Comparison of ENCODE assay signal across 26 cellular contexts in the genomic region with DNA sequence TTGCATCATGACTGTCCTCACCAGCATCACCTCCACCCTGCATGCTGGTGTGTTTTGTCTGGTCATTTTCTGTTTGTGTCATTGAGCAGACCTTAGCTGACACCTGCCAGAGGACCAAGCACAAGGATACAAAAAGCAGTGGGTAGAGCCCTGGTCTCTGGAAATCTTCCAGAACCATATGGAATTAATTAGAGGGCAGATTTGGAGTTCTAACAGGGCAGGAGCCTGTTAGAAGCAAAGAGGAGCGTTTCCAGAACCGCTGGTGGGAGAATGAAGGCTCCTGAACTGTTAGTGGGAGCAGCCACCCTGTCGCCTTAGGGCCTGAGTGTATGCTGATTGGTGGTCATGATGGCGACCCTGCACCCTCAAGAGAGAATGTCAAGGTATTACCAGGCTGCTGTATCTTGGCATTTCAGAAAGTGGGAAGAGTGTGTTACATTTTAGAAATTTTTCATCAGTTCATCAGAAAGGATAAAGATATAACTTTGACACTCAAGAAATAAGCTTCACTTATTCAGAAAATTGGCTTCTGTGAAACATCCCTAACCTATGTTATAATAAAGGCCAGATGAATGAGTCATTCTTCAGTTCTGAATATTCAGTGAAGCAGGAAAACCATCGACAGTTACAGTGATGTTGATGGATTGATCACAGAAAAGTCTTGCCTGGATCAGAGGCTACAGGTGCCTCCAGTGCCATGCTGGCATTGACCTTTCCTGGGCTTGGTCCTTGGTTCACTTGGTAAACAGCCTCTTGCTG.
DNase-seq lines count a peak whose midpoint lies in the region; ATAC-seq and TF ChIP-seq lines count a peak whose summit lies in the region.
"Had no signal": no experiment of that assay in that cellular context is flagged by ENCODE, and none has a peak within 500 bp of the region (broad histone marks: within the 10 kb centered on the region; RNA-seq: fewer than 3 reads in every experiment).

No MANE protein-coding gene starts in this region.

- H3K4me3 Mint-ChIP-seq in HFFc6, result no peak overlapping the region
- no peak overlapping the region for H3K4me3 Mint-ChIP-seq in activated CD8-positive, alpha-beta T cell treated with anti-CD3 and anti-CD28 coated beads, Interleukin-2, amount 10 ng/mL, durations not matched to agents 7 days and 5 days
- H3K4me3 Mint-ChIP-seq: activated naive CD8-positive, alpha-beta T cell; CD14-positive monocyte; nephron progenitor cell; stimulated activated memory B cell treated with anti-CD40 and anti-IgM and Interleukin-4, amounts not matched to agents 10 μg/mL and 1 μg/mL and 100 μg/mL, for 72 hours had no signal

- peaks cover 6% of the 10 kb centered on the region for H3K4me1 ChIP-seq in body of pancreas
- H3K4me1 ChIP-seq: upper lobe of right lung had no signal

- TF ChIP-seq POLR2A in body of pancreas (IDR thresholded peaks at IDR 0.05), result no peak

- POLR2A ChIA-PET in activated CD8-positive, alpha-beta T cell treated with anti-CD3 and anti-CD28 coated beads, Interleukin-2, amount 10 ng/mL, durations not matched to agents 7 days and 5 days (lab: Charles Lee), result no interaction called here

- no peaks in the 10 kb centered on the region for H3K9me3 Mint-ChIP-seq in HFFc6
- H3K9me3 Mint-ChIP-seq in activated CD8-positive, alpha-beta T cell treated with anti-CD3 and anti-CD28 coated beads, Interleukin-2, amount 10 ng/mL, durations not matched to agents 7 days and 5 days (ENCODE audit: insufficient read depth), result no peaks in the 10 kb centered on the region
- H3K9me3 Mint-ChIP-seq: CD14-positive monocyte; nephron progenitor cell; stimulated activated memory B cell treated with anti-CD40 and anti-IgM and Interleukin-4, amounts not matched to agents 10 μg/mL and 1 μg/mL and 100 μg/mL, for 72 hours had no signal

- H3K27me3 ChIP-seq in body of pancreas, result no peaks in the 10 kb centered on the region
- H3K27me3 ChIP-seq: dorsolateral prefrontal cortex, heart right ventricle, upper lobe of right lung had no signal

- WGBS in body of pancreas, 2 donors, result 91 to 92% methylated on average over 5 of the region's 5 CpGs

- peaks cover 10% of the 10 kb centered on the region for H3K4me1 Mint-ChIP-seq in HFFc6 (ENCODE audit: low read depth)
- H3K4me1 Mint-ChIP-seq in activated CD8-positive, alpha-beta T cell treated with anti-CD3 and anti-CD28 coated beads, Interleukin-2, amount 10 ng/mL, durations not matched to agents 7 days and 5 days (ENCODE audit: low read depth), result no peaks in the 10 kb centered on the region
- H3K4me1 Mint-ChIP-seq: nephron progenitor cell; stimulated activated memory B cell treated with anti-CD40 and anti-IgM and Interleukin-4, amounts not matched to agents 10 μg/mL and 1 μg/mL and 100 μg/mL, for 72 hours had no signal

- no peaks in the 10 kb centered on the region for H3K36me3 ChIP-seq in body of pancreas (replicated peaks in 1 of 2; ENCODE audit: insufficient read depth in 1 of 2, low read depth in 2 of 2)
- H3K36me3 ChIP-seq: heart right ventricle, upper lobe of right lung had no signal

- DNase-seq in AG20443 (ENCODE audit: low spot score) (peak; percentile 34), HFFc6 (peak; percentile 17), astrocyte of the hippocampus (ENCODE audit: low read depth, low spot score) (peak; percentile 44), iris pigment epithelial cell (ENCODE audit: low read depth) (peak; percentile 35), body of pancreas (no peak), NCI-H69 (lab: John Stamatoyannopoulos, UW) (no peak)
- no peak for DNase-seq in activated CD8-positive, alpha-beta T cell treated with anti-CD3 and anti-CD28 coated beads, Interleukin-2, amount 10 ng/mL, durations not matched to agents 7 days and 5 days
- DNase-seq: activated CD4-positive, alpha-beta T cell treated with anti-CD3 and anti-CD28 coated beads for 4 hours; activated CD8-positive, alpha-beta memory T cell treated with anti-CD3 and anti-CD28 coated beads for 24 hours; activated effector memory CD4-positive, alpha-beta T cell treated with Interleukin-2 at 50 U/mL for 16 hours; Calu3; dorsolateral prefrontal cortex; GOT3; heart right ventricle; NCI-H1105; NCI-H2029; nephron progenitor cell; RPMI8226; stimulated activated CD4-positive, alpha-beta T cell treated with anti-CD3 and anti-CD28 coated beads, Interleukin-4, amount 100 ng/mL, for 4 hours; upper lobe of right lung had no signal

- no peak overlapping the region for H3K27ac Mint-ChIP-seq in HFFc6
- H3K27ac Mint-ChIP-seq in activated CD8-positive, alpha-beta T cell treated with anti-CD3 and anti-CD28 coated beads, Interleukin-2, amount 10 ng/mL, durations not matched to agents 7 days and 5 days, result no peak overlapping the region
- H3K27ac Mint-ChIP-seq: activated naive CD8-positive, alpha-beta T cell; CD14-positive monocyte; nephron progenitor cell; stimulated activated memory B cell treated with anti-CD40 and anti-IgM and Interleukin-4, amounts not matched to agents 10 μg/mL and 1 μg/mL and 100 μg/mL, for 72 hours had no signal

- no peak overlapping the region for H3K4me3 ChIP-seq in body of pancreas
- H3K4me3 ChIP-seq: dorsolateral prefrontal cortex, heart right ventricle, upper lobe of right lung had no signal

- H3K9me3 ChIP-seq in body of pancreas, result no peaks in the 10 kb centered on the region
- H3K9me3 ChIP-seq: heart right ventricle, upper lobe of right lung had no signal

- H3K36me3 Mint-ChIP-seq in HFFc6 (ENCODE audit: low read depth), result no peaks in the 10 kb centered on the region
- no peaks in the 10 kb centered on the region for H3K36me3 Mint-ChIP-seq in activated CD8-positive, alpha-beta T cell treated with anti-CD3 and anti-CD28 coated beads, Interleukin-2, amount 10 ng/mL, durations not matched to agents 7 days and 5 days (ENCODE audit: low read depth)
- H3K36me3 Mint-ChIP-seq: activated naive CD8-positive, alpha-beta T cell; stimulated activated memory B cell treated with anti-CD40 and anti-IgM and Interleukin-4, amounts not matched to agents 10 μg/mL and 1 μg/mL and 100 μg/mL, for 72 hours had no signal

- CTCF ChIA-PET in activated CD8-positive, alpha-beta T cell treated with anti-CD3 and anti-CD28 coated beads, Interleukin-2, amount 10 ng/mL, durations not matched to agents 7 days and 5 days (lab: Charles Lee), result no interaction called here

- no peak overlapping the region for H3K27ac ChIP-seq in body of pancreas
- H3K27ac ChIP-seq: dorsolateral prefrontal cortex, heart right ventricle, upper lobe of right lung, VCaP had no signal

- ATAC-seq in body of pancreas (no peak), HG02571 (IDR thresholded peaks at IDR 0.05; ENCODE audit: unreplicated experiment) (no peak)
- ATAC-seq in activated CD8-positive, alpha-beta T cell treated with anti-CD3 and anti-CD28 coated beads, Interleukin-2, amount 10 ng/mL, durations not matched to agents 7 days and 5 days, result no peak
- ATAC-seq: heart right ventricle; sciatic nerve; stimulated activated memory B cell treated with anti-CD40 and anti-IgM and Interleukin-4, amounts not matched to agents 10 μg/mL and 1 μg/mL and 100 μg/mL, for 72 hours; upper lobe of right lung had no signal

- no peak for TF ChIP-seq CTCF in HFFc6 (IDR thresholded peaks at IDR 0.05)
- no peak for TF ChIP-seq CTCF in body of pancreas (IDR thresholded peaks at IDR 0.05)

- no peaks in the 10 kb centered on the region; the same call in 1 of the 2 replicates for H3K27me3 Mint-ChIP-seq in HFFc6 (ENCODE audit: insufficient read depth)
- H3K27me3 Mint-ChIP-seq in activated CD8-positive, alpha-beta T cell treated with anti-CD3 and anti-CD28 coated beads, Interleukin-2, amount 10 ng/mL, durations not matched to agents 7 days and 5 days (ENCODE audit: low read depth), result no peaks in the 10 kb centered on the region
- H3K27me3 Mint-ChIP-seq: activated naive CD8-positive, alpha-beta T cell; stimulated activated memory B cell treated with anti-CD40 and anti-IgM and Interleukin-4, amounts not matched to agents 10 μg/mL and 1 μg/mL and 100 μg/mL, for 72 hours had no signal

- intact Hi-C loops in body of pancreas (cut with DNase I), result no loop called here

Comparison
In these comparisons a context has a peak if more than half of its experiments do, and no peak if none do; other contexts are left out.
1. DNase-seq: peak in AG20443 (single experiment), HFFc6 (single experiment), astrocyte of the hippocampus (single experiment) and iris pigment epithelial cell (single experiment); none in body of pancreas (0 of 4), activated CD8-positive, alpha-beta T cell treated with anti-CD3 and anti-CD28 coated beads, Interleukin-2, amount 10 ng/mL, durations not matched to agents 7 days and 5 days (single experiment) and NCI-H69 (single experiment).